ENCODE assay signal across 25 cellular contexts in genomic region chr5:45060686-45061085, GRCh38.
"Had no signal": no experiment of that assay in that cellular context is flagged by ENCODE, and none has a peak within 500 bp of the region (broad histone marks: within the 10 kb centered on the region; RNA-seq: fewer than 3 reads in every experiment).

No MANE protein-coding gene starts in this region.

- H3K27ac Mint-ChIP-seq: activated B cell treated with CpG ODN at 0.5 μM for 24 hours; activated CD4-positive, alpha-beta T cell treated with anti-CD3 and anti-CD28 coated beads for 36 hours; activated naive CD8-positive, alpha-beta T cell treated with anti-CD3 and anti-CD28 coated beads for 36 hours; immature natural killer cell; mesothelial cell of epicardium; naive thymus-derived CD8-positive, alpha-beta T cell; neural progenitor cell; stimulated activated effector memory CD8-positive, alpha-beta T cell treated with anti-CD3 and anti-CD28 coated beads, Interleukin-12 subunit alpha, Interleukin-12 subunit beta, amount 100 ng/mL, for 72 hours; stimulated activated naive CD8-positive, alpha-beta T cell treated with anti-CD3 and anti-CD28 coated beads, Interleukin-15, amount 100 ng/mL, for 72 hours had no signal

- ATAC-seq: activated CD4-positive, alpha-beta T cell treated with anti-CD3 and anti-CD28 coated beads for 36 hours; activated T-cell treated with anti-CD3 and anti-CD28 coated beads, Interleukin-2, amount 50 U/mL, for 4 hours; heart left ventricle; naive thymus-derived CD8-positive, alpha-beta T cell; stimulated activated effector memory CD8-positive, alpha-beta T cell treated with anti-CD3 and anti-CD28 coated beads, Interleukin-12 subunit alpha, Interleukin-12 subunit beta, amount 100 ng/mL, for 72 hours; stimulated activated naive CD8-positive, alpha-beta T cell treated with anti-CD3 and anti-CD28 coated beads, Interleukin-15, amount 100 ng/mL, for 72 hours had no signal

- H3K9me3 ChIP-seq: heart left ventricle, left ventricle myocardium inferior, right atrium auricular region, suprapubic skin, transverse colon had no signal

- H3K4me1 Mint-ChIP-seq: activated B cell treated with CpG ODN at 0.5 μM for 24 hours; activated CD4-positive, alpha-beta T cell treated with anti-CD3 and anti-CD28 coated beads for 36 hours; activated naive CD8-positive, alpha-beta T cell treated with anti-CD3 and anti-CD28 coated beads for 36 hours; immature natural killer cell; mesothelial cell of epicardium; naive thymus-derived CD8-positive, alpha-beta T cell; stimulated activated effector memory CD8-positive, alpha-beta T cell treated with anti-CD3 and anti-CD28 coated beads, Interleukin-12 subunit alpha, Interleukin-12 subunit beta, amount 100 ng/mL, for 72 hours; stimulated activated naive CD8-positive, alpha-beta T cell treated with anti-CD3 and anti-CD28 coated beads, Interleukin-15, amount 100 ng/mL, for 72 hours had no signal

- H3K27me3 ChIP-seq: heart left ventricle, neural progenitor cell, right atrium auricular region, suprapubic skin, transverse colon had no signal

- H3K4me2 ChIP-seq: neural progenitor cell had no signal

- H3K27me3 Mint-ChIP-seq: activated B cell treated with CpG ODN at 0.5 μM for 24 hours; activated CD4-positive, alpha-beta T cell treated with anti-CD3 and anti-CD28 coated beads for 36 hours; activated naive CD8-positive, alpha-beta T cell treated with anti-CD3 and anti-CD28 coated beads for 36 hours; naive thymus-derived CD8-positive, alpha-beta T cell; stimulated activated naive CD8-positive, alpha-beta T cell treated with anti-CD3 and anti-CD28 coated beads, Interleukin-15, amount 100 ng/mL, for 72 hours had no signal

- H2AFZ ChIP-seq: neural progenitor cell had no signal

- H3K4me1 ChIP-seq: heart left ventricle, right atrium auricular region, suprapubic skin, transverse colon had no signal

- H3K36me3 Mint-ChIP-seq: activated naive CD8-positive, alpha-beta T cell treated with anti-CD3 and anti-CD28 coated beads for 36 hours; immature natural killer cell; mesothelial cell of epicardium; naive thymus-derived CD8-positive, alpha-beta T cell; neural progenitor cell; stimulated activated effector memory CD8-positive, alpha-beta T cell treated with anti-CD3 and anti-CD28 coated beads, Interleukin-12 subunit alpha, Interleukin-12 subunit beta, amount 100 ng/mL, for 72 hours had no signal

- FAIRE-seq: bronchial epithelial cell, urothelium cell line had no signal

- H3K36me3 ChIP-seq: heart left ventricle, left ventricle myocardium inferior, neural progenitor cell, right atrium auricular region, suprapubic skin, transverse colon had no signal

- H3K4me3 Mint-ChIP-seq: activated B cell treated with CpG ODN at 0.5 μM for 24 hours; activated CD4-positive, alpha-beta T cell treated with anti-CD3 and anti-CD28 coated beads for 36 hours; activated naive CD8-positive, alpha-beta T cell treated with anti-CD3 and anti-CD28 coated beads for 36 hours; activated T-cell treated with anti-CD3 and anti-CD28 coated beads, Interleukin-2, amount 50 U/mL, for 4 hours; immature natural killer cell; mesothelial cell of epicardium; naive thymus-derived CD8-positive, alpha-beta T cell; neural progenitor cell; stimulated activated effector memory CD8-positive, alpha-beta T cell treated with anti-CD3 and anti-CD28 coated beads, Interleukin-12 subunit alpha, Interleukin-12 subunit beta, amount 100 ng/mL, for 72 hours; stimulated activated naive CD8-positive, alpha-beta T cell treated with anti-CD3 and anti-CD28 coated beads, Interleukin-15, amount 100 ng/mL, for 72 hours had no signal

- DNase-seq: activated B cell treated with CpG ODN at 0.5 μM for 24 hours; activated CD4-positive, alpha-beta T cell treated with anti-CD3 and anti-CD28 coated beads for 36 hours; activated CD4-positive, alpha-beta T cell treated with anti-CD3 and anti-CD28 coated beads, Interleukin-2, amount 50 U/mL, for 48 hours; activated CD8-positive, alpha-beta memory T cell treated with anti-CD3 and anti-CD28 coated beads, Interleukin-2, amount 50 U/mL, for 48 hours; activated naive CD4-positive, alpha-beta T cell treated with Interleukin-2 at 50 U/mL for 16 hours; activated naive CD8-positive, alpha-beta T cell treated with anti-CD3 and anti-CD28 coated beads for 36 hours; activated T-cell treated with anti-CD3 and anti-CD28 coated beads, Interleukin-2, amount 50 U/mL, for 4 hours; cerebellar nuclear complex; cortex of kidney; heart left ventricle; immature natural killer cell; kidney glomerular epithelial cell; left ventricle myocardium inferior; naive thymus-derived CD8-positive, alpha-beta T cell; stimulated activated CD4-positive, alpha-beta T cell treated with anti-CD3 and anti-CD28 coated beads, Interleukin-12 subunit alpha, Interleukin-12 subunit beta, amount 100 ng/mL, for 4 hours; stimulated activated naive CD8-positive, alpha-beta T cell treated with anti-CD3 and anti-CD28 coated beads, Interleukin-15, amount 100 ng/mL, for 72 hours; T1000; transverse colon had no signal

- H3K9ac ChIP-seq: neural progenitor cell had no signal

- H3K9me3 Mint-ChIP-seq: activated B cell treated with CpG ODN at 0.5 μM for 24 hours; activated naive CD8-positive, alpha-beta T cell treated with anti-CD3 and anti-CD28 coated beads for 36 hours; mesothelial cell of epicardium; neural progenitor cell; stimulated activated naive CD8-positive, alpha-beta T cell treated with anti-CD3 and anti-CD28 coated beads, Interleukin-15, amount 100 ng/mL, for 72 hours had no signal

- H3K4me3 ChIP-seq: heart left ventricle, left ventricle myocardium inferior, neural progenitor cell, right atrium auricular region, suprapubic skin, transverse colon had no signal

- H3K27ac ChIP-seq: heart left ventricle, left ventricle myocardium inferior, neural progenitor cell, right atrium auricular region, suprapubic skin, transverse colon had no signal
